ENCODE assay signal across 12 cellular contexts in the genomic region with DNA sequence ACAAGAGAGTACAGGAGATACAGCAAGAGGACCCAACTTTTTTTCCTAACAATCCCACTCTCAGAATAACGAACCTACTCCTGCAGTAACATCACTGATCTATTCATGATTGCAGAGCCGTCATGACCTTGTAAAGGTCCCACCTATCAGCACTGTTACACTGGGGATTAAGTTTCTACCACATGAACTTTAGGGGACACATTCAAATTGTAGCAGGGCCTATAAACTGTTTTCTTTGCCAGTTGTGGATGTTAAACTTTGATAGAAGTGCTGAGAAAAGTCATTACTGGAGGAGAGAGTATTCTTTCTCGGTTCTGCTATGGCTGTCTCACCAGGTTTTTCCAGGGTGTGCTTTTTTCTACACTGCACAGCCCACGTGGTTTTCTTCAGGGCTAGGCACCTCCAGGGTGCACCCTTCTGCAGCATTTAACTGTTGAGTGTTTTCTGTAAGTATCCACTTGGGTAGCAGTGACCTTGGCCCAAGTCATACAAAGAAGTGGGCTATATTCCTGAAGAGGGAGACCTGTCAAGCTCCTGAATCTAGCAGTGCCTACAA.
DNase-seq lines count a peak whose midpoint lies in the region; ATAC-seq lines count a peak whose summit lies in the region.
"Had no signal": no experiment of that assay in that cellular context is flagged by ENCODE, and none has a peak within 500 bp of the region (broad histone marks: within the 10 kb centered on the region; RNA-seq: fewer than 3 reads in every experiment).

No MANE protein-coding gene starts in this region.

- ATAC-seq in GM21529 (IDR thresholded peaks at IDR 0.05; ENCODE audit: unreplicated experiment), result peak; percentile 95
- ATAC-seq in HG03175 (IDR thresholded peaks at IDR 0.05; ENCODE audit: unreplicated experiment), result peak; percentile 89
- ATAC-seq in stimulated activated naive CD8-positive, alpha-beta T cell treated with anti-CD3 and anti-CD28 coated beads, Interleukin-15, Interleukin-2, amounts not matched to agents 100 U/mL and 50 U/mL, for 24 hours, result peak; percentile 57
- ATAC-seq in activated CD8-positive, alpha-beta memory T cell treated with anti-CD3 and anti-CD28 coated beads, Interleukin-2, amount 10 ng/mL, durations not matched to agents 7 days and 5 days, result no peak

- CTCF ChIA-PET in activated CD8-positive, alpha-beta memory T cell treated with anti-CD3 and anti-CD28 coated beads, Interleukin-2, amount 10 ng/mL, durations not matched to agents 7 days and 5 days (lab: Charles Lee), result interaction anchor here (1.3 kb wide), 1 partner anchor 134 kb away, joined by 3 read pairs; no protein-coding TSS in a partner anchor

- H3K9me3 Mint-ChIP-seq in activated CD8-positive, alpha-beta memory T cell treated with anti-CD3 and anti-CD28 coated beads, Interleukin-2, amount 10 ng/mL, durations not matched to agents 7 days and 5 days (ENCODE audit: low read depth), result peaks cover 8% of the 10 kb centered on the region

- H3K36me3 Mint-ChIP-seq in activated CD8-positive, alpha-beta memory T cell treated with anti-CD3 and anti-CD28 coated beads, Interleukin-2, amount 10 ng/mL, durations not matched to agents 7 days and 5 days, result peaks cover 19% of the 10 kb centered on the region

- peak; percentile 23 for DNase-seq in stimulated activated CD4-positive, alpha-beta T cell treated with anti-CD3 and anti-CD28 coated beads, Interleukin-1b, Interleukin-23, amount 100 ng/mL, for 48 hours
- DNase-seq in stimulated activated CD4-positive, alpha-beta T cell treated with anti-CD3 and anti-CD28 coated beads, Interleukin-4, amount 100 ng/mL, for 4 hours, result no peak
- DNase-seq in stimulated activated naive CD8-positive, alpha-beta T cell treated with anti-CD3 and anti-CD28 coated beads, Interleukin-15, Interleukin-2, amounts not matched to agents 100 U/mL and 50 U/mL, for 24 hours, result no peak
- DNase-seq in DMS114 treated with DMSO at 0.1 percent for 48 hours (lab: John Stamatoyannopoulos, UW; ENCODE audit: unreplicated experiment), result no peak
- DNase-seq in AG08395 (ENCODE audit: low spot score), result no peak
- DNase-seq in activated CD8-positive, alpha-beta memory T cell treated with anti-CD3 and anti-CD28 coated beads, Interleukin-2, amount 10 ng/mL, durations not matched to agents 7 days and 5 days, result no peak
- DNase-seq: brain microvascular endothelial cell, NCI-H226, retina had no signal

- H3K27me3 Mint-ChIP-seq in activated CD8-positive, alpha-beta memory T cell treated with anti-CD3 and anti-CD28 coated beads, Interleukin-2, amount 10 ng/mL, durations not matched to agents 7 days and 5 days, result peaks cover 3% of the 10 kb centered on the region
- H3K27me3 Mint-ChIP-seq: B cell had no signal

- H3K4me3 Mint-ChIP-seq in activated CD8-positive, alpha-beta memory T cell treated with anti-CD3 and anti-CD28 coated beads, Interleukin-2, amount 10 ng/mL, durations not matched to agents 7 days and 5 days, result no peak overlapping the region
- H3K4me3 Mint-ChIP-seq: B cell had no signal

- H3K4me1 Mint-ChIP-seq in activated CD8-positive, alpha-beta memory T cell treated with anti-CD3 and anti-CD28 coated beads, Interleukin-2, amount 10 ng/mL, durations not matched to agents 7 days and 5 days, result peaks cover 20% of the 10 kb centered on the region
- H3K4me1 Mint-ChIP-seq: B cell had no signal

- H3K27ac Mint-ChIP-seq in activated CD8-positive, alpha-beta memory T cell treated with anti-CD3 and anti-CD28 coated beads, Interleukin-2, amount 10 ng/mL, durations not matched to agents 7 days and 5 days, result no peak overlapping the region
- H3K27ac Mint-ChIP-seq: B cell had no signal
